ENCODE assay signal across 24 cellular contexts in genomic region chr16:1877089-1877488, GRCh38. TPM values are rescaled to one million over a fixed set of nuclear protein-coding genes. Genes with fewer than 3 reads are reported as not detected.
"Had no signal": no experiment of that assay in that cellular context is flagged by ENCODE, and none has a peak within 500 bp of the region (broad histone marks: within the 10 kb centered on the region; RNA-seq: fewer than 3 reads in every experiment).

No MANE protein-coding gene starts in this region.

- H3K4me1 ChIP-seq: prostate gland had no signal

- H3K27ac ChIP-seq: cardiac muscle cell, heart right ventricle, neutrophil, ovary, prostate gland, tibial artery had no signal

- H3K36me3 ChIP-seq: cardiac muscle cell, heart right ventricle, neutrophil, ovary, prostate gland, tibial artery had no signal

- H3K9me3 ChIP-seq: heart right ventricle, prostate gland, tibial artery had no signal

- DNase-seq: activated CD8-positive, alpha-beta memory T cell treated with anti-CD3 and anti-CD28 coated beads, Interleukin-2, amount 50 U/mL, for 48 hours; activated naive CD4-positive, alpha-beta T cell treated with anti-CD3 and anti-CD28 coated beads, Interleukin-2, amount 10 ng/mL, durations not matched to agents 7 days and 5 days; activated T-cell treated with anti-CD3 and anti-CD28 coated beads, Interleukin-2, amount 50 U/mL, for 4 hours; effector CD4-positive, alpha-beta T cell; erythroblast; foreskin fibroblast; heart right ventricle; islet precursor cell; natural killer cell; ovary; stimulated activated CD4-positive, alpha-beta T cell treated with anti-CD3 and anti-CD28 coated beads, Interleukin-2, amount 100 ng/mL, for 24 hours; stimulated activated naive CD8-positive, alpha-beta T cell treated with anti-CD3 and anti-CD28 coated beads, Interleukin-15, amount 100 ng/mL, for 72 hours; T1000; tibial artery had no signal

- FAIRE-seq: endometrium had no signal

- H3K4me3 ChIP-seq: cardiac muscle cell, heart right ventricle, lung, ovary, prostate gland, tibial artery had no signal

RNA-seq across cellular contexts. Expression of gene MEIOB, which starts 5.1 kb away (rescaled TPM):
- total RNA-seq: activated T-helper 2 cell treated with anti-CD3 and anti-CD28 coated beads, Interferon-gamma antibody, Interleukin-2, Interleukin-4, amounts not matched to agents 10 μg/mL and 5 μg/mL and 100 μg/mL, durations not matched to agents 14 hours and 24 hours and 36 hours; fibroblast of lung; heart right ventricle; natural killer cell; urinary bladder had no signal
- polyA plus RNA-seq: cardiac muscle cell, fibroblast of lung, heart right ventricle, urinary bladder had no signal

RNA-seq across cellular contexts. Expression of gene HS3ST6, which starts 41.1 kb away (rescaled TPM):
- total RNA-seq: activated T-cell treated with anti-CD3 and anti-CD28 coated beads, Interleukin-2, amount 50 U/mL, for 4 hours; activated T-helper 2 cell treated with anti-CD3 and anti-CD28 coated beads, Interferon-gamma antibody, Interleukin-2, Interleukin-4, amounts not matched to agents 10 μg/mL and 5 μg/mL and 100 μg/mL, durations not matched to agents 14 hours and 24 hours and 36 hours; cardiac muscle cell; chondrocyte; fibroblast of lung; heart right ventricle; natural killer cell; skeletal muscle tissue had no signal
- polyA plus RNA-seq: cardiac muscle cell, fibroblast of lung, ovary had no signal
